ENCODE assay signal across 8 cellular contexts in the genomic region with DNA sequence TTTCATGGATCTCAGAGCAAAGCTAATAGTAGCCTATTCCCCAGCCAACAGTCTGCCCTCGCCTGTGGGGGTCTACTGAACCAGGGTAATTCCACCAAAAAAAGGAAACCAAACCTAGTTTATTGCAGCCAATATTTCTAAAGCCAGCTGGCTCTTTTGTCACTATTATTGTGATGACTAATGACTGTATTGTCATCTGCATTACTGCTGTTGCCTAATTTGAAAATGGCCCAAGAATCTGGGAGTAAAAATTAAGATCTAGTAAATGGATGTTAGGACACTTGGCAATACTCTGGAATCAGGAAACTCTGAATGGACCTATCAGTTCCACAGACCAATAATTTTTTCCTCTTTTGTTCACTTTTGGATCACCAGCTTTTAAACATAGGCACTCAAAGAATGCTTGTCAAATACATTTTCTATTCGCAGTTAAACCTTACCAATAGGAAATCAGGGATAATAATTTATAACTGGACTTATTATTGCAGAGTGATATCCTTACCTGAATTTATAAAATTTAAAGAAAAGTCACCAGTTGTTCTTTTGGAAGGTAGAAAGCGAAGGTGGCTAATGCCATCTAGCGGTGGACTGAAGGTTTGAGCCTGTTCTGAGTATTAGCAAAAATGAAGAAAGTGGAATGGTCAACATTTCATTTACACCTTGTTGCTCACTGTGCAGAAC.
A peak's percentile ranks its signal among the peaks of the same experiment; 100 is the strongest.
DNase-seq lines count a peak whose midpoint lies in the region; ATAC-seq and TF ChIP-seq lines count a peak whose summit lies in the region.

No MANE protein-coding gene starts in this region.

- intact Hi-C loops in breast epithelium (cut with DNase I; ENCODE audit: low total_unique reads) = no loop called here

- H3K4me3 ChIP-seq in breast epithelium = no peak overlapping the region
- H3K4me3 ChIP-seq in kidney epithelial cell (ENCODE audit: low read depth, low read length) = no peak overlapping the region

- no peaks in the 10 kb centered on the region for H3K9me3 ChIP-seq in breast epithelium

- H3K27me3 ChIP-seq in breast epithelium (no peaks in the 10 kb centered on the region), kidney epithelial cell (ENCODE audit: control insufficient read depth, insufficient read depth, low read length) (no peaks in the 10 kb centered on the region)

- H3K27ac Mint-ChIP-seq in IgD-negative memory B cell = peak overlapping the region in 2 of 3 donors; percentile 24 to 46

- H3K4me1 ChIP-seq in breast epithelium = no peaks in the 10 kb centered on the region

- H3K36me3 Mint-ChIP-seq in IgD-negative memory B cell = peaks cover 2% of the 10 kb centered on the region

- no peak for ATAC-seq in HG02571 (IDR thresholded peaks at IDR 0.05; ENCODE audit: unreplicated experiment)
- ATAC-seq in GM18861 (IDR thresholded peaks at IDR 0.05; ENCODE audit: unreplicated experiment) = no peak

- no peaks in the 10 kb centered on the region for H3K27me3 Mint-ChIP-seq in IgD-negative memory B cell

- H3K27ac ChIP-seq in breast epithelium = no peak overlapping the region

- peak; percentile 55 to 63 (median 55) for TF ChIP-seq CTCF in breast epithelium (IDR thresholded peaks at IDR 0.05)
- peak; percentile 83 for TF ChIP-seq CTCF in kidney epithelial cell (IDR thresholded peaks at IDR 0.05; ENCODE audit: insufficient read depth, low read length, poor library complexity, severe bottlenecking)

- H3K4me1 Mint-ChIP-seq in IgD-negative memory B cell = peaks cover 0 to 5% (median 4%) of the 10 kb centered on the region in 3 donors

- H3K36me3 ChIP-seq in breast epithelium = no peaks in the 10 kb centered on the region
- no peaks in the 10 kb centered on the region for H3K36me3 ChIP-seq in kidney epithelial cell (ENCODE audit: control insufficient read depth, insufficient read depth, low read length)

- no peak for TF ChIP-seq POLR2A in breast epithelium (IDR thresholded peaks at IDR 0.05)

- peak; percentile 49 for DNase-seq in ELR (ENCODE audit: low read depth)
- peak; percentile 67 for DNase-seq in RKO (ENCODE audit: low spot score)
- DNase-seq in breast epithelium (ENCODE audit: low spot score in 2 of 2) = no peak
- DNase-seq in kidney epithelial cell (ENCODE audit: low read depth) = peak; percentile 9
- DNase-seq in stimulated activated CD4-positive, alpha-beta T cell treated with anti-CD3 and anti-CD28 coated beads, TNF-alpha, amount 100 ng/mL, for 4 hours (ENCODE audit: low read depth in 3 of 3) = peak in 2 of 3 experiments; percentile 8 to 28

- H3K9me3 Mint-ChIP-seq in IgD-negative memory B cell = no peaks in the 10 kb centered on the region

- H3K4me3 Mint-ChIP-seq in IgD-negative memory B cell = no peak overlapping the region

Comparison
In these comparisons a context has a peak if more than half of its experiments do, and no peak if none do; other contexts are left out.
1. DNase-seq: peak in ELR (single experiment), RKO (single experiment), kidney epithelial cell (single experiment) and stimulated activated CD4-positive, alpha-beta T cell treated with anti-CD3 and anti-CD28 coated beads, TNF-alpha, amount 100 ng/mL, for 4 hours (2 of 3); none in breast epithelium (0 of 2).